Comparison of ENCODE assay signal across 17 cellular contexts in the genomic region with DNA sequence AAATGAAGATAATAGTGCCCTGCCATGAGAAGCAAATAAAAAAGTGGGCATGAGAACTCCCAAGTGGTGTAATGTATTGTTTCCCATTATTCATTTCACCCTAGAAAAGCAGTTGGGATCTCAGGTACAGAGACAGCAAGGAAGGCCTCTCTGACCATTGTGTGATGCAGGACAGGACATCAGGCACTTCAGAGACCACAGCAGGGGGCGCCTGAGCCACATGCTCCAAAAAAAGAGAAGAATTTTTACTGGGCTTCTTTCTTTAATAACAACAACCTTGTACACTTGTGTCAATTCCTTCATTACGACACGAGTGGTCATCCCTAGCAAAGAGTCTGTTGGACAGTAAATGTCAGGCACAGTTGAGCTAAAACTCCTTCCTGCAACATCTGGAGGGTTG.
A peak's percentile ranks its signal among the peaks of the same experiment; 100 is the strongest.
DNase-seq lines count a peak whose midpoint lies in the region; ATAC-seq and TF ChIP-seq lines count a peak whose summit lies in the region.
"Had no signal": no experiment of that assay in that cellular context is flagged by ENCODE, and none has a peak within 500 bp of the region (broad histone marks: within the 10 kb centered on the region; RNA-seq: fewer than 3 reads in every experiment).

No MANE protein-coding gene starts in this region.

- no peaks in the 10 kb centered on the region for H3K79me2 ChIP-seq in Karpas-422 (ENCODE audit: low read length)

- no peaks in the 10 kb centered on the region for H3K36me3 ChIP-seq in Karpas-422 (ENCODE audit: insufficient read depth, low read length)
- no peaks in the 10 kb centered on the region for H3K36me3 ChIP-seq in WERI-Rb-1
- no peaks in the 10 kb centered on the region for H3K36me3 ChIP-seq in right lobe of liver
- H3K36me3 ChIP-seq: prostate gland had no signal

- no peak overlapping the region for H3K4me3 ChIP-seq in Karpas-422 (ENCODE audit: low read length)
- H3K4me3 ChIP-seq in WERI-Rb-1 (ENCODE audit: low read depth, low read length): no peak overlapping the region
- no peak overlapping the region for H3K4me3 ChIP-seq in right lobe of liver
- no peak overlapping the region for H3K4me3 ChIP-seq in coronary artery
- H3K4me3 ChIP-seq: prostate gland had no signal

- intact Hi-C loops in right lobe of liver (cut with DNase I): no loop called here

- H3K9me3 ChIP-seq in Karpas-422 (ENCODE audit: low read length) (no peaks in the 10 kb centered on the region), WERI-Rb-1 (ENCODE audit: severe bottlenecking) (no peaks in the 10 kb centered on the region), right lobe of liver (no peaks in the 10 kb centered on the region)
- H3K9me3 ChIP-seq: prostate gland had no signal

- no peak overlapping the region for H3K4me2 ChIP-seq in Karpas-422 (ENCODE audit: low read depth, low read length, poor library complexity, severe bottlenecking)

- no peak overlapping the region for H2AFZ ChIP-seq in Karpas-422 (ENCODE audit: low read length)

- H3K27ac ChIP-seq in Karpas-422 (ENCODE audit: low read length) (no peak overlapping the region), WERI-Rb-1 (no peak overlapping the region), right lobe of liver (no peak overlapping the region), coronary artery (no peak overlapping the region)
- H3K27ac ChIP-seq: HL-60, prostate gland had no signal

- H3K9ac ChIP-seq in Karpas-422 (ENCODE audit: low read length): no peak overlapping the region

- WGBS in right lobe of liver (ENCODE audit: insufficient coverage, low coverage, low lambda C conversion rate, missing lambda C conversion rate): 28% methylated on average over 3 of the region's 3 CpGs

- POLR2A ChIA-PET in GM10248 (lab: Yijun Ruan, JAX): no interaction called here

- CTCF ChIA-PET in GM10248 (lab: Yijun Ruan, JAX): interaction anchor here (1.2 to 1.5 kb wide), 2 partner anchors 20 to 33 kb away, joined by 5 to 6 read pairs; no protein-coding TSS in a partner anchor

- TF ChIP-seq POLR2A in right lobe of liver (IDR thresholded peaks at IDR 0.05): no peak

- DNase-seq in GM10248 (ENCODE audit: extremely low spot score) (no peak), Karpas-422 (peak; percentile 52), WERI-Rb-1 (no peak), right lobe of liver (peak in 2 of 3 donors; percentile 35 to 48), coronary artery (ENCODE audit: low spot score) (no peak), UCSD-AML1 (lab: John Stamatoyannopoulos, UW; ENCODE audit: unreplicated experiment) (no peak)
- DNase-seq: activated gamma-delta T cell, dermis blood vessel endothelial cell, hypothalamus, Kasumi-1, naive B cell, NCI-H187 treated with DMSO at 0.1 percent for 48 hours, SHP77 treated with DMSO at 0.1 percent for 48 hours, T1000 had no signal

- H4K20me1 ChIP-seq in Karpas-422 (ENCODE audit: insufficient read depth, low read depth, low read length): no peaks in the 10 kb centered on the region

- TF ChIP-seq CTCF in GM10248 (IDR thresholded peaks at IDR 0.05; ENCODE audit: control extremely low read depth, extremely low read depth, low read depth, missing control alignments) (peak; percentile 1), WERI-Rb-1 (IDR thresholded peaks at IDR 0.05; ENCODE audit: low read depth, low read length) (peak; percentile 47), right lobe of liver (IDR thresholded peaks at IDR 0.05) (peak; percentile 46 to 72 (median 62)), coronary artery (IDR thresholded peaks at IDR 0.05) (no peak)

- peak; percentile 69 to 84 (median 76) for ATAC-seq in right lobe of liver
- ATAC-seq in HG03135 (IDR thresholded peaks at IDR 0.05; ENCODE audit: unreplicated experiment): no peak

- no peaks in the 10 kb centered on the region for H3K4me1 ChIP-seq in Karpas-422 (ENCODE audit: low read length)
- H3K4me1 ChIP-seq in right lobe of liver: no peaks in the 10 kb centered on the region
- H3K4me1 ChIP-seq: prostate gland had no signal

- no peaks in the 10 kb centered on the region for H3K27me3 ChIP-seq in Karpas-422 (ENCODE audit: low read length)
- H3K27me3 ChIP-seq in WERI-Rb-1 (ENCODE audit: insufficient read depth, low read depth, severe bottlenecking): no peaks in the 10 kb centered on the region
- H3K27me3 ChIP-seq in right lobe of liver: no peaks in the 10 kb centered on the region

- H3K9me2 ChIP-seq in Karpas-422 (replicated peaks; ENCODE audit: insufficient read depth, low read length): no peaks in the 10 kb centered on the region

Comparison
In these comparisons a context has a peak if more than half of its experiments do, and no peak if none do; other contexts are left out.
1. DNase-seq: peak in Karpas-422 (single experiment) and right lobe of liver (2 of 3); none in GM10248 (single experiment), WERI-Rb-1 (single experiment), coronary artery (single experiment) and UCSD-AML1 (single experiment).